Comparison of ENCODE assay signal across 9 cellular contexts in genomic region chr6:26440977-26441358, GRCh38. TPM values are rescaled to one million over a fixed set of nuclear protein-coding genes. Genes with fewer than 3 reads are reported as not detected.
DNase-seq lines count a peak whose midpoint lies in the region; ATAC-seq and TF ChIP-seq lines count a peak whose summit lies in the region.
"Had no signal": no experiment of that assay in that cellular context is flagged by ENCODE, and none has a peak within 500 bp of the region (broad histone marks: within the 10 kb centered on the region; RNA-seq: fewer than 3 reads in every experiment).

No MANE protein-coding gene starts in this region.

- H3K27ac ChIP-seq in right lobe of liver (peak overlapping the region; percentile 81 to 95 (median 94)), thymus (ENCODE audit: low read depth) (peak overlapping the region; percentile 93)

- H3K4me3 Mint-ChIP-seq in activated CD8-positive, alpha-beta memory T cell treated with anti-CD3 and anti-CD28 coated beads, Interleukin-2, amount 10 ng/mL, durations not matched to agents 7 days and 5 days, result peak overlapping the region; percentile 98
- H3K4me3 Mint-ChIP-seq in activated naive CD8-positive, alpha-beta T cell treated with anti-CD3 and anti-CD28 coated beads for 36 hours, result peak overlapping the region; percentile 89

- H3K27me3 Mint-ChIP-seq in activated CD8-positive, alpha-beta memory T cell treated with anti-CD3 and anti-CD28 coated beads, Interleukin-2, amount 10 ng/mL, durations not matched to agents 7 days and 5 days, result no peaks in the 10 kb centered on the region
- H3K27me3 Mint-ChIP-seq in activated naive CD8-positive, alpha-beta T cell treated with anti-CD3 and anti-CD28 coated beads for 36 hours, result no peaks in the 10 kb centered on the region

- H3K9me3 ChIP-seq in right lobe of liver, result no peaks in the 10 kb centered on the region
- H3K9me3 ChIP-seq in thymus (ENCODE audit: control insufficient read depth), result no peaks in the 10 kb centered on the region

- H3K4me1 ChIP-seq in right lobe of liver (peaks cover 0 to 11% (median 0%) of the 10 kb centered on the region in 4 donors), thymus (ENCODE audit: control insufficient read depth, insufficient read depth, low read length) (peaks cover 7% of the 10 kb centered on the region)

- TF ChIP-seq POLR2A in right lobe of liver (IDR thresholded peaks at IDR 0.05), result no peak

- no peak for TF ChIP-seq CTCF in right lobe of liver (IDR thresholded peaks at IDR 0.05)

- H3K36me3 Mint-ChIP-seq in activated CD8-positive, alpha-beta memory T cell treated with anti-CD3 and anti-CD28 coated beads, Interleukin-2, amount 10 ng/mL, durations not matched to agents 7 days and 5 days, result peaks cover 34% of the 10 kb centered on the region
- H3K36me3 Mint-ChIP-seq in activated naive CD8-positive, alpha-beta T cell treated with anti-CD3 and anti-CD28 coated beads for 36 hours, result peaks cover 20% of the 10 kb centered on the region

- H3K27me3 ChIP-seq in right lobe of liver (no peaks in the 10 kb centered on the region), thymus (ENCODE audit: control insufficient read depth, insufficient read depth) (no peaks in the 10 kb centered on the region)

- no peak for ATAC-seq in activated CD8-positive, alpha-beta memory T cell treated with anti-CD3 and anti-CD28 coated beads, Interleukin-2, amount 10 ng/mL, durations not matched to agents 7 days and 5 days
- peak in 1 of 4 donors; percentile 10 for ATAC-seq in right lobe of liver
- no peak for ATAC-seq in HG03045 (IDR thresholded peaks at IDR 0.05; ENCODE audit: unreplicated experiment)

- H3K4me1 Mint-ChIP-seq in activated CD8-positive, alpha-beta memory T cell treated with anti-CD3 and anti-CD28 coated beads, Interleukin-2, amount 10 ng/mL, durations not matched to agents 7 days and 5 days, result peaks cover 51% of the 10 kb centered on the region
- H3K4me1 Mint-ChIP-seq in activated naive CD8-positive, alpha-beta T cell treated with anti-CD3 and anti-CD28 coated beads for 36 hours, result peaks cover 42% of the 10 kb centered on the region

- no peak for DNase-seq in activated CD8-positive, alpha-beta memory T cell treated with anti-CD3 and anti-CD28 coated beads, Interleukin-2, amount 10 ng/mL, durations not matched to agents 7 days and 5 days
- no peak for DNase-seq in activated CD8-positive, alpha-beta memory T cell treated with anti-CD3 and anti-CD28 coated beads, Interleukin-2, amount 50 U/mL, for 4 hours
- DNase-seq in activated naive CD8-positive, alpha-beta T cell treated with anti-CD3 and anti-CD28 coated beads for 36 hours, result no peak
- DNase-seq in right lobe of liver (no peak), NCI-H2107 treated with DMSO at 0.1 percent for 48 hours (lab: John Stamatoyannopoulos, UW; ENCODE audit: unreplicated experiment) (no peak), mesenteric fat pad (ENCODE audit: low spot score) (no peak)

- CTCF ChIA-PET in activated CD8-positive, alpha-beta memory T cell treated with anti-CD3 and anti-CD28 coated beads, Interleukin-2, amount 10 ng/mL, durations not matched to agents 7 days and 5 days (lab: Charles Lee), result no interaction called here

- H3K36me3 ChIP-seq in right lobe of liver (no peaks in the 10 kb centered on the region), thymus (ENCODE audit: control insufficient read depth, insufficient read depth) (peaks cover 7% of the 10 kb centered on the region)

- intact Hi-C loops in right lobe of liver (cut with DNase I), result no loop called here

- H3K9me3 Mint-ChIP-seq in activated CD8-positive, alpha-beta memory T cell treated with anti-CD3 and anti-CD28 coated beads, Interleukin-2, amount 10 ng/mL, durations not matched to agents 7 days and 5 days (ENCODE audit: low read depth), result no peaks in the 10 kb centered on the region
- no peaks in the 10 kb centered on the region for H3K9me3 Mint-ChIP-seq in activated naive CD8-positive, alpha-beta T cell treated with anti-CD3 and anti-CD28 coated beads for 36 hours

- WGBS in right lobe of liver (ENCODE audit: insufficient coverage, low coverage, low lambda C conversion rate, missing lambda C conversion rate), result 9% methylated on average over 2 of the region's 2 CpGs
- WGBS in thymus, result 4% methylated on average over 2 of the region's 2 CpGs

- peak overlapping the region; percentile 34 to 61 (median 60) for H3K4me3 ChIP-seq in right lobe of liver
- H3K4me3 ChIP-seq in thymus (ENCODE audit: low read length), result peak overlapping the region; percentile 68

- peak overlapping the region; percentile 97 for H3K27ac Mint-ChIP-seq in activated CD8-positive, alpha-beta memory T cell treated with anti-CD3 and anti-CD28 coated beads, Interleukin-2, amount 10 ng/mL, durations not matched to agents 7 days and 5 days
- H3K27ac Mint-ChIP-seq in activated naive CD8-positive, alpha-beta T cell treated with anti-CD3 and anti-CD28 coated beads for 36 hours, result peak overlapping the region; percentile 91

RNA-seq across cellular contexts. Expression of gene BTN3A3, which starts 0.7 kb away (rescaled TPM):
- total RNA-seq in activated CD8-positive, alpha-beta memory T cell treated with anti-CD3 and anti-CD28 coated beads, Interleukin-2, amount 10 ng/mL, durations not matched to agents 7 days and 5 days, result 10 to 100 TPM; 50.1 to 63.9 TPM
- total RNA-seq in activated naive CD8-positive, alpha-beta T cell treated with anti-CD3 and anti-CD28 coated beads for 36 hours, result 10 to 100 TPM; 28.8 to 30.1 TPM
- total RNA-seq in right lobe of liver (10 to 100 TPM in 3 of 6 experiments, 1 to 10 TPM in 3; 5.2 to 13.8 (median 9.1) TPM), mesenteric fat pad (13.0 TPM)
- 19.3 TPM for polyA plus RNA-seq in thymus

RNA-seq across cellular contexts. Expression of gene BTN2A1, which starts 16.8 kb away (rescaled TPM):
- total RNA-seq in activated CD8-positive, alpha-beta memory T cell treated with anti-CD3 and anti-CD28 coated beads, Interleukin-2, amount 10 ng/mL, durations not matched to agents 7 days and 5 days, result 10 to 100 TPM; 25.1 to 26.5 TPM
- 10 to 100 TPM; 19.0 to 21.3 TPM for total RNA-seq in activated naive CD8-positive, alpha-beta T cell treated with anti-CD3 and anti-CD28 coated beads for 36 hours
- 1 to 10 TPM; 3.6 to 8.3 (median 5.2) TPM for total RNA-seq in right lobe of liver
- polyA plus RNA-seq in thymus, result 26.9 TPM
- 19.9 TPM for total RNA-seq in mesenteric fat pad

RNA-seq across cellular contexts. Expression of gene BTN3A1, which starts 38.9 kb away (rescaled TPM):
- 10 to 100 TPM; 47.6 to 64.7 TPM for total RNA-seq in activated CD8-positive, alpha-beta memory T cell treated with anti-CD3 and anti-CD28 coated beads, Interleukin-2, amount 10 ng/mL, durations not matched to agents 7 days and 5 days
- total RNA-seq in activated naive CD8-positive, alpha-beta T cell treated with anti-CD3 and anti-CD28 coated beads for 36 hours, result 10 to 100 TPM; 19.0 to 20.7 TPM
- 10 to 100 TPM in 4 of 6 experiments, 1 to 10 TPM in 2; 9.0 to 15.9 (median 10.6) TPM for total RNA-seq in right lobe of liver
- 32.7 TPM for polyA plus RNA-seq in thymus
- total RNA-seq in mesenteric fat pad, result 15.4 TPM

RNA-seq across cellular contexts. Expression of gene BTN2A2, which starts 58.1 kb away (rescaled TPM):
- total RNA-seq in activated CD8-positive, alpha-beta memory T cell treated with anti-CD3 and anti-CD28 coated beads, Interleukin-2, amount 10 ng/mL, durations not matched to agents 7 days and 5 days, result 10 to 100 TPM; 24.8 to 26.7 TPM
- 10 to 100 TPM; 12.8 to 14.9 TPM for total RNA-seq in activated naive CD8-positive, alpha-beta T cell treated with anti-CD3 and anti-CD28 coated beads for 36 hours
- total RNA-seq in right lobe of liver (1 to 10 TPM; 1.9 to 5.3 (median 3.7) TPM), mesenteric fat pad (5.6 TPM)
- polyA plus RNA-seq in thymus, result 18.7 TPM

RNA-seq across cellular contexts. Expression of gene BTN1A1, which starts 59.1 kb away (rescaled TPM):
- total RNA-seq in activated CD8-positive, alpha-beta memory T cell treated with anti-CD3 and anti-CD28 coated beads, Interleukin-2, amount 10 ng/mL, durations not matched to agents 7 days and 5 days, result not detected
- total RNA-seq in activated naive CD8-positive, alpha-beta T cell treated with anti-CD3 and anti-CD28 coated beads for 36 hours, result under 1 TPM; 0.14 to 0.16 TPM
- not detected for total RNA-seq in right lobe of liver
- polyA plus RNA-seq in thymus, result 0.16 TPM
- not detected for total RNA-seq in mesenteric fat pad
- total RNA-seq: lower leg skin had no signal
